ENCODE assay signal across 20 cellular contexts in genomic region chr1:232899839-232900238, GRCh38.
"Had no signal": no experiment of that assay in that cellular context is flagged by ENCODE, and none has a peak within 500 bp of the region (broad histone marks: within the 10 kb centered on the region; RNA-seq: fewer than 3 reads in every experiment).

No MANE protein-coding gene starts in this region.

- H3K9me3 Mint-ChIP-seq: stimulated activated memory B cell treated with anti-CD40 and anti-IgM and Interleukin-4, amounts not matched to agents 10 μg/mL and 1 μg/mL and 100 μg/mL, for 72 hours had no signal

- ATAC-seq: sciatic nerve, upper lobe of right lung had no signal

- H3K27ac ChIP-seq: coronary artery, neutrophil, spleen, tibial artery, upper lobe of right lung, vagina had no signal

- H3K36me3 Mint-ChIP-seq: stimulated activated memory B cell treated with anti-CD40 and anti-IgM and Interleukin-4, amounts not matched to agents 10 μg/mL and 1 μg/mL and 100 μg/mL, for 72 hours had no signal

- H3K4me3 ChIP-seq: coronary artery, spleen, tibial artery, upper lobe of right lung, vagina had no signal

- H3K27me3 ChIP-seq: neutrophil, spleen, tibial artery, upper lobe of right lung, vagina had no signal

- H3K4me1 ChIP-seq: vagina had no signal

- H3K27me3 Mint-ChIP-seq: stimulated activated naive CD8-positive, alpha-beta T cell treated with anti-CD3 and anti-CD28 coated beads, Interleukin-15, Interleukin-2, amounts not matched to agents 100 ng/mL and 50 ng/mL, for 24 hours had no signal

- H3K4me3 Mint-ChIP-seq: endodermal cell; nephron progenitor cell; stimulated activated memory B cell treated with anti-CD40 and anti-IgM and Interleukin-4, amounts not matched to agents 10 μg/mL and 1 μg/mL and 100 μg/mL, for 72 hours; stimulated activated naive CD8-positive, alpha-beta T cell treated with anti-CD3 and anti-CD28 coated beads, Interleukin-15, Interleukin-2, amounts not matched to agents 100 ng/mL and 50 ng/mL, for 24 hours had no signal

- H3K36me3 ChIP-seq: neutrophil, spleen, tibial artery, upper lobe of right lung, vagina had no signal

- DNase-seq: effector CD4-positive, alpha-beta T cell; endodermal cell; foreskin melanocyte; head of caudate nucleus; hippocampal formation; kidney glomerular epithelial cell; nephron progenitor cell; spleen; stimulated activated CD4-positive, alpha-beta T cell treated with anti-CD3 and anti-CD28 coated beads, Interleukin-15, amount 100 ng/mL, for 24 hours; stimulated activated CD4-positive, alpha-beta T cell treated with anti-CD3 and anti-CD28 coated beads, Interleukin-1b, Interleukin-23, amount 100 ng/mL, for 48 hours; stimulated activated CD4-positive, alpha-beta T cell treated with anti-CD3 and anti-CD28 coated beads, Interleukin-4, amount 100 ng/mL, for 24 hours; tibial artery; upper lobe of right lung had no signal

- H3K9me3 ChIP-seq: neutrophil, upper lobe of right lung, vagina had no signal

- H3K4me1 Mint-ChIP-seq: stimulated activated memory B cell treated with anti-CD40 and anti-IgM and Interleukin-4, amounts not matched to agents 10 μg/mL and 1 μg/mL and 100 μg/mL, for 72 hours had no signal

- H3K27ac Mint-ChIP-seq: endodermal cell; nephron progenitor cell; stimulated activated memory B cell treated with anti-CD40 and anti-IgM and Interleukin-4, amounts not matched to agents 10 μg/mL and 1 μg/mL and 100 μg/mL, for 72 hours; stimulated activated naive CD8-positive, alpha-beta T cell treated with anti-CD3 and anti-CD28 coated beads, Interleukin-15, Interleukin-2, amounts not matched to agents 100 ng/mL and 50 ng/mL, for 24 hours had no signal

- FAIRE-seq: endothelial cell of umbilical vein had no signal
